1 cellular context compared by ENCODE assay signal in the genomic region with DNA sequence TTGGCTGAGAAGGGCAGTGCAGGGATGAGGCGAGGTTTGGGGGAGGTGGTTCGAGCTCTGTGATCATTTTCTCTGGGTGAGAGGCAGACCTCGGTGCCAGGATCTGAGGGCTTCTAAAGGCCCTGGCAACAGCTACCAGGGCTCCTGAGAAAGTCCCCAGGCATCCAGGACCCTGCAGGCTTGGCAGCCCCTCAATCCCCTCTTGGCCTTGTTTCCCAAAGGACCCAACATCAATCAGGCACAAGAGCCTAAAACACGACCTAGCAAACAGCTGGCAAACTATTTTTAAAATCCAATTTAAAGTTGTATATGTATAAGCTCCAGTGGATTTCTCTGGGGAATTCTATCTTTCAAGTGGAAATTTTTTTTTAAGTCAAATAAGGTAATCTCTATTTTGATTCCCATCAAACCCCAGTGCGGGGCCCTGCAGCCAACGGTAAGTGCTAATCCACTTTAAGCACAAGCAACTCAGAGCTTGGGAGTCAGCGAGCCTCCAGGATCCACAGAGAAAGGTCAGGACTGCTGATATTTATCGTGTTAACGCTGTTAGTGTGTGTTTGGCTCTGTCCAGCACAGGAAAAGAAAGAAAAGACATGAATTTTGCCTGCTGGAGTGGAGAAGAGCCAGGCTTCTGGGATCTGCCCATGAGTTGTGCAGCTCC.
TF ChIP-seq lines count a peak whose summit lies in the region.

No MANE protein-coding gene starts in this region.

TF ChIP-seq in SK-N-SH, 30 proteins besides CTCF, POLR2A, EP300 and RAD21:
- TF ChIP-seq, protein P1, sequence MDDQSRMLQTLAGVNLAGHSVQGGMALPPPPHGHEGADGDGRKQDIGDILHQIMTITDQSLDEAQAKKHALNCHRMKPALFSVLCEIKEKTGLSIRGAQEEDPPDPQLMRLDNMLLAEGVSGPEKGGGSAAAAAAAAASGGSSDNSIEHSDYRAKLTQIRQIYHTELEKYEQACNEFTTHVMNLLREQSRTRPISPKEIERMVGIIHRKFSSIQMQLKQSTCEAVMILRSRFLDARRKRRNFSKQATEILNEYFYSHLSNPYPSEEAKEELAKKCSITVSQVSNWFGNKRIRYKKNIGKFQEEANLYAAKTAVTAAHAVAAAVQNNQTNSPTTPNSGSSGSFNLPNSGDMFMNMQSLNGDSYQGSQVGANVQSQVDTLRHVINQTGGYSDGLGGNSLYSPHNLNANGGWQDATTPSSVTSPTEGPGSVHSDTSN (IDR thresholded peaks at IDR 0.05) = no peak
- TF ChIP-seq SMC3 (IDR thresholded peaks at IDR 0.05; ENCODE audit: low read depth, low read length) = peak; percentile 20; the same call in 1 of the 2 replicates
- no peak; the same call in 1 of the 2 replicates for TF ChIP-seq FOXJ3 (CRISPR knock-in tag; IDR thresholded peaks at IDR 0.05)
- TF ChIP-seq CHD2 (IDR thresholded peaks at IDR 0.05; ENCODE audit: low read length, partially characterized antibody) = peak; percentile 31
- TF ChIP-seq GABPA (IDR thresholded peaks at IDR 0.05; ENCODE audit: low read depth) = no peak
- TF ChIP-seq POLR2AphosphoS5 (IDR thresholded peaks at IDR 0.05; ENCODE audit: low read depth, low read length) = no peak
- no peak for TF ChIP-seq MEF2A (IDR thresholded peaks at IDR 0.05; ENCODE audit: borderline replicate concordance, low read depth)
- TF ChIP-seq GATA2 (CRISPR knock-in tag; IDR thresholded peaks at IDR 0.05) = no peak; the same call in 1 of the 2 replicates
- TF ChIP-seq, protein P2, sequence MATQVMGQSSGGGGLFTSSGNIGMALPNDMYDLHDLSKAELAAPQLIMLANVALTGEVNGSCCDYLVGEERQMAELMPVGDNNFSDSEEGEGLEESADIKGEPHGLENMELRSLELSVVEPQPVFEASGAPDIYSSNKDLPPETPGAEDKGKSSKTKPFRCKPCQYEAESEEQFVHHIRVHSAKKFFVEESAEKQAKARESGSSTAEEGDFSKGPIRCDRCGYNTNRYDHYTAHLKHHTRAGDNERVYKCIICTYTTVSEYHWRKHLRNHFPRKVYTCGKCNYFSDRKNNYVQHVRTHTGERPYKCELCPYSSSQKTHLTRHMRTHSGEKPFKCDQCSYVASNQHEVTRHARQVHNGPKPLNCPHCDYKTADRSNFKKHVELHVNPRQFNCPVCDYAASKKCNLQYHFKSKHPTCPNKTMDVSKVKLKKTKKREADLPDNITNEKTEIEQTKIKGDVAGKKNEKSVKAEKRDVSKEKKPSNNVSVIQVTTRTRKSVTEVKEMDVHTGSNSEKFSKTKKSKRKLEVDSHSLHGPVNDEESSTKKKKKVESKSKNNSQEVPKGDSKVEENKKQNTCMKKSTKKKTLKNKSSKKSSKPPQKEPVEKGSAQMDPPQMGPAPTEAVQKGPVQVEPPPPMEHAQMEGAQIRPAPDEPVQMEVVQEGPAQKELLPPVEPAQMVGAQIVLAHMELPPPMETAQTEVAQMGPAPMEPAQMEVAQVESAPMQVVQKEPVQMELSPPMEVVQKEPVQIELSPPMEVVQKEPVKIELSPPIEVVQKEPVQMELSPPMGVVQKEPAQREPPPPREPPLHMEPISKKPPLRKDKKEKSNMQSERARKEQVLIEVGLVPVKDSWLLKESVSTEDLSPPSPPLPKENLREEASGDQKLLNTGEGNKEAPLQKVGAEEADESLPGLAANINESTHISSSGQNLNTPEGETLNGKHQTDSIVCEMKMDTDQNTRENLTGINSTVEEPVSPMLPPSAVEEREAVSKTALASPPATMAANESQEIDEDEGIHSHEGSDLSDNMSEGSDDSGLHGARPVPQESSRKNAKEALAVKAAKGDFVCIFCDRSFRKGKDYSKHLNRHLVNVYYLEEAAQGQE (IDR thresholded peaks at IDR 0.05; ENCODE audit: low read depth, low read length) = peak; percentile 93
- TF ChIP-seq MXI1 (IDR thresholded peaks at IDR 0.05; ENCODE audit: low read depth, low read length) = peak; percentile 62; the same call in 1 of the 2 replicates
- TF ChIP-seq TCF12 (IDR thresholded peaks at IDR 0.05) = peak; percentile 16; the same call in 1 of the 2 replicates
- peak; percentile 82 for TF ChIP-seq RCOR1 (IDR thresholded peaks at IDR 0.05; ENCODE audit: low read length)
